14 cellular contexts compared by ENCODE assay signal in genomic region chr5:139752506-139753350, GRCh38. TPM values are rescaled to one million over a fixed set of nuclear protein-coding genes. Genes with fewer than 3 reads are reported as not detected.
DNase-seq lines count a peak whose midpoint lies in the region; ATAC-seq and TF ChIP-seq lines count a peak whose summit lies in the region.
"Had no signal": no experiment of that assay in that cellular context is flagged by ENCODE, and none has a peak within 500 bp of the region (broad histone marks: within the 10 kb centered on the region; RNA-seq: fewer than 3 reads in every experiment).

No MANE protein-coding gene starts in this region.

- no peaks in the 10 kb centered on the region for H3K36me3 ChIP-seq in osteoblast (ENCODE audit: insufficient read depth, low read length)
- H3K36me3 ChIP-seq: BLaER1 had no signal

- H3K9me3 Mint-ChIP-seq in activated T-cell treated with anti-CD3 and anti-CD28 coated beads, Interleukin-2, amount 50 U/mL, for 4 hours, result no peaks in the 10 kb centered on the region
- H3K9me3 Mint-ChIP-seq in natural killer cell, result no peaks in the 10 kb centered on the region
- H3K9me3 Mint-ChIP-seq: activated T-helper 1 cell treated with anti-CD3 and anti-CD28 coated beads, Interleukin-12 subunit alpha, Interleukin-12 subunit beta, Interleukin-2, Interleukin-4 antibody, amounts not matched to agents 30 ng/mL and 10 ng/mL and 1 ng/mL, durations not matched to agents 14 hours and 24 hours and 36 hours had no signal

- H3K4me3 ChIP-seq in osteoblast (ENCODE audit: insufficient read depth, low read length), result no peak overlapping the region
- H3K4me3 ChIP-seq: BLaER1, PC-9, skin epidermis had no signal

- peak overlapping the region in 1 of 2 donors; percentile 55 for H3K27ac Mint-ChIP-seq in natural killer cell
- H3K27ac Mint-ChIP-seq: activated T-helper 1 cell treated with anti-CD3 and anti-CD28 coated beads, Interleukin-12 subunit alpha, Interleukin-12 subunit beta, Interleukin-2, Interleukin-4 antibody, amounts not matched to agents 30 ng/mL and 10 ng/mL and 1 ng/mL, durations not matched to agents 14 hours and 24 hours and 36 hours had no signal

- peaks cover 26% of the 10 kb centered on the region for H3K27me3 ChIP-seq in osteoblast (ENCODE audit: insufficient read depth, low read length)

- peaks cover 17% of the 10 kb centered on the region for H3K4me1 ChIP-seq in osteoblast (ENCODE audit: insufficient read depth, low read length)

- peak; percentile 56 to 57 for ATAC-seq in activated T-cell treated with anti-CD3 and anti-CD28 coated beads, Interleukin-2, amount 50 U/mL, for 4 hours
- ATAC-seq in sciatic nerve (no peak), natural killer cell (no peak)

- H4K20me1 ChIP-seq in osteoblast (ENCODE audit: insufficient read depth, low read length), result no peaks in the 10 kb centered on the region
- H4K20me1 ChIP-seq: BLaER1 had no signal

- peaks cover 28% of the 10 kb centered on the region for H3K27me3 Mint-ChIP-seq in activated T-cell treated with anti-CD3 and anti-CD28 coated beads, Interleukin-2, amount 50 U/mL, for 4 hours (ENCODE audit: low read depth)
- peaks cover 0 to 8% of the 10 kb centered on the region in 2 donors for H3K27me3 Mint-ChIP-seq in natural killer cell (ENCODE audit: low read depth in 2 of 2)

- TF ChIP-seq CTCF in osteoblast (IDR thresholded peaks at IDR 0.05; ENCODE audit: extremely low read depth, low read depth, low read length), result no peak
- TF ChIP-seq CTCF in natural killer cell (IDR thresholded peaks at IDR 0.05), result no peak

- H3K4me3 Mint-ChIP-seq in activated T-cell treated with anti-CD3 and anti-CD28 coated beads, Interleukin-2, amount 50 U/mL, for 4 hours, result no peak overlapping the region
- H3K4me3 Mint-ChIP-seq in natural killer cell, result no peak overlapping the region
- H3K4me3 Mint-ChIP-seq: activated T-helper 1 cell treated with anti-CD3 and anti-CD28 coated beads, Interleukin-12 subunit alpha, Interleukin-12 subunit beta, Interleukin-2, Interleukin-4 antibody, amounts not matched to agents 30 ng/mL and 10 ng/mL and 1 ng/mL, durations not matched to agents 14 hours and 24 hours and 36 hours had no signal

- H3K9me3 ChIP-seq in osteoblast (ENCODE audit: low read depth, low read length), result no peaks in the 10 kb centered on the region
- H3K9me3 ChIP-seq: BLaER1 had no signal

- no peaks in the 10 kb centered on the region for H3K36me3 Mint-ChIP-seq in activated T-cell treated with anti-CD3 and anti-CD28 coated beads, Interleukin-2, amount 50 U/mL, for 4 hours (ENCODE audit: insufficient read depth)
- H3K36me3 Mint-ChIP-seq in natural killer cell, result no peaks in the 10 kb centered on the region

- H3K4me2 ChIP-seq in osteoblast (ENCODE audit: insufficient read depth, low read length), result peak overlapping the region; percentile 32
- H3K4me2 ChIP-seq: BLaER1, PC-9 had no signal

- peaks cover 23% of the 10 kb centered on the region for H3K4me1 Mint-ChIP-seq in activated T-cell treated with anti-CD3 and anti-CD28 coated beads, Interleukin-2, amount 50 U/mL, for 4 hours (ENCODE audit: low read depth)
- peaks cover 34 to 54% of the 10 kb centered on the region in 2 donors for H3K4me1 Mint-ChIP-seq in natural killer cell

- H3K27ac ChIP-seq in osteoblast (ENCODE audit: low read depth, low read length), result no peak overlapping the region
- H3K27ac ChIP-seq: BLaER1, PC-9, skin epidermis had no signal

- intact Hi-C loops in sciatic nerve (cut with DNase I), result no loop called here
- intact Hi-C loops in natural killer cell (cut with micrococcal nuclease), result no loop called here

- no peaks in the 10 kb centered on the region for H3K79me2 ChIP-seq in osteoblast (ENCODE audit: insufficient read depth, low read length)

- no peak for DNase-seq in activated T-cell treated with anti-CD3 and anti-CD28 coated beads, Interleukin-2, amount 50 U/mL, for 4 hours
- DNase-seq in activated T-cell treated with anti-CD3 and anti-CD28 coated beads for 4 hours, result no peak
- peak; percentile 78 for DNase-seq in M059J (ENCODE audit: low read depth)
- DNase-seq in amniotic epithelial cell (ENCODE audit: low read depth), result peak; percentile 54
- DNase-seq in osteoblast (ENCODE audit: insufficient read length, low spot score, missing footprints), result peak; percentile 95
- no peak for DNase-seq in DMS79 treated with DMSO at 0.1 percent for 48 hours (lab: John Stamatoyannopoulos, UW)
- no peak for DNase-seq in sciatic nerve (ENCODE audit: low spot score)
- no peak for DNase-seq in natural killer cell
- DNase-seq: central memory CD4-positive, alpha-beta T cell; PC-9 had no signal

- no peak overlapping the region for H2AFZ ChIP-seq in osteoblast (ENCODE audit: low read length)
- H2AFZ ChIP-seq: PC-9 had no signal

RNA-seq across cellular contexts. Expression of gene PSD2, which starts 42.9 kb away (rescaled TPM):
- not detected for total RNA-seq in activated T-cell treated with anti-CD3 and anti-CD28 coated beads, Interleukin-2, amount 50 U/mL, for 4 hours
- 0.15 TPM in 1 of 2 replicates, not detected in the other for total RNA-seq in M059J (2014; rRNA removed; shearing (Covaris generic))
- 0.29 and 0.36 TPM in 2 replicates for total RNA-seq in osteoblast
- 0.53 TPM for total RNA-seq in sciatic nerve
- total RNA-seq in natural killer cell, result 1 to 10 TPM; 1.3 to 2.5 (median 1.3) TPM
- total RNA-seq: activated T-helper 1 cell treated with anti-CD3 and anti-CD28 coated beads, Interleukin-12 subunit alpha, Interleukin-12 subunit beta, Interleukin-2, Interleukin-4 antibody, amounts not matched to agents 30 ng/mL and 10 ng/mL and 1 ng/mL, durations not matched to agents 14 hours and 24 hours and 36 hours; epithelial cell of proximal tubule had no signal

Comparison
In these comparisons a context has a peak if more than half of its experiments do, and no peak if none do; other contexts are left out.
1. ATAC-seq: peak in activated T-cell treated with anti-CD3 and anti-CD28 coated beads, Interleukin-2, amount 50 U/mL, for 4 hours (2 of 2); none in sciatic nerve (single experiment) and natural killer cell (0 of 3).
2. DNase-seq: peak in M059J (single experiment), amniotic epithelial cell (single experiment) and osteoblast (single experiment); none in activated T-cell treated with anti-CD3 and anti-CD28 coated beads, Interleukin-2, amount 50 U/mL, for 4 hours (single experiment), activated T-cell treated with anti-CD3 and anti-CD28 coated beads for 4 hours (single experiment), DMS79 treated with DMSO at 0.1 percent for 48 hours (single experiment), sciatic nerve (single experiment) and natural killer cell (single experiment).